Comparison of ENCODE assay signal across 1 cellular context in genomic region chr22:32775957-32776356, GRCh38.
TF ChIP-seq lines count a peak whose summit lies in the region.

No MANE protein-coding gene starts in this region.

TF ChIP-seq in HepG2, 621 proteins besides CTCF, POLR2A, EP300 and RAD21 (continued from another document and continues in another):
- TF ChIP-seq, protein P1, sequence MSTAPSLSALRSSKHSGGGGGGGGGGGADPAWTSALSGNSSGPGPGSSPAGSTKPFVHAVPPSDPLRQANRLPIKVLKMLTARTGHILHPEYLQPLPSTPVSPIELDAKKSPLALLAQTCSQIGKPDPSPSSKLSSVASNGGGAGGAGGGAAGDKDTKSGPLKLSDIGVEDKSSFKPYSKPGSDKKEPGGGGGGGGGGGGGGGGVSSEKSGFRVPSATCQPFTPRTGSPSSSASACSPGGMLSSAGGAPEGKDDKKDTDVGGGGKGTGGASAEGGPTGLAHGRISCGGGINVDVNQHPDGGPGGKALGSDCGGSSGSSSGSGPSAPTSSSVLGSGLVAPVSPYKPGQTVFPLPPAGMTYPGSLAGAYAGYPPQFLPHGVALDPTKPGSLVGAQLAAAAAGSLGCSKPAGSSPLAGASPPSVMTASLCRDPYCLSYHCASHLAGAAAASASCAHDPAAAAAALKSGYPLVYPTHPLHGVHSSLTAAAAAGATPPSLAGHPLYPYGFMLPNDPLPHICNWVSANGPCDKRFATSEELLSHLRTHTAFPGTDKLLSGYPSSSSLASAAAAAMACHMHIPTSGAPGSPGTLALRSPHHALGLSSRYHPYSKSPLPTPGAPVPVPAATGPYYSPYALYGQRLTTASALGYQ (CRISPR knock-in tag; IDR thresholded peaks at IDR 0.05) = no peak
- TF ChIP-seq ZNF335 (CRISPR knock-in tag; IDR thresholded peaks at IDR 0.05) (0 out of 2 replicates have a peak, but pooled peaks have one; percentile 38), SRSF4 (IDR thresholded peaks at IDR 0.05; ENCODE audit: low read depth, low read length, poor library complexity, severe bottlenecking) (no peak), ESRRA (CRISPR knock-in tag; IDR thresholded peaks at IDR 0.05; ENCODE audit: low read depth) (no peak; the same call in 1 of the 2 replicates), ZNF12 (CRISPR knock-in tag; IDR thresholded peaks at IDR 0.05) (no peak), ELF4 (CRISPR knock-in tag; IDR thresholded peaks at IDR 0.05; ENCODE audit: borderline replicate concordance) (no peak), ZFP36 (IDR thresholded peaks at IDR 0.05; ENCODE audit: borderline replicate concordance, low read depth, low read length, partially characterized antibody) (no peak), DRAP1 (CRISPR knock-in tag; IDR thresholded peaks at IDR 0.05) (peak; percentile 42; the same call in 1 of the 2 replicates), GATAD2A (CRISPR knock-in tag; IDR thresholded peaks at IDR 0.05) (peak; percentile 76), KLF12 (CRISPR knock-in tag; IDR thresholded peaks at IDR 0.05; ENCODE audit: borderline replicate concordance) (no peak), REPIN1 (CRISPR knock-in tag; IDR thresholded peaks at IDR 0.05; ENCODE audit: borderline replicate concordance, low read depth) (peak; percentile 42; the same call in 1 of the 2 replicates), ATF7-NPFF (CRISPR knock-in tag; IDR thresholded peaks at IDR 0.05; ENCODE audit: low read depth) (no peak), NR2F6 (IDR thresholded peaks at IDR 0.05) (0 out of 2 replicates have a peak, but pooled peaks have one; percentile 19), NR2F6 (CRISPR knock-in tag; IDR thresholded peaks at IDR 0.05) (peak; percentile 57; the same call in 1 of the 2 replicates), ZNF567 (CRISPR knock-in tag; IDR thresholded peaks at IDR 0.05; ENCODE audit: borderline replicate concordance) (no peak), RARA (CRISPR knock-in tag; IDR thresholded peaks at IDR 0.05) (peak; percentile 28; the same call in 1 of the 2 replicates), TARDBP (CRISPR knock-in tag; IDR thresholded peaks at IDR 0.05) (no peak), SMARCE1 (IDR thresholded peaks at IDR 0.05; ENCODE audit: borderline replicate concordance) (no peak), ZNF441 (CRISPR knock-in tag; IDR thresholded peaks at IDR 0.05; ENCODE audit: borderline replicate concordance) (no peak), POLR2G (IDR thresholded peaks at IDR 0.05; ENCODE audit: low read depth, low read length) (no peak), HNF4A (CRISPR knock-in tag; IDR thresholded peaks at IDR 0.05) (no peak), ZMYM3 (CRISPR knock-in tag; IDR thresholded peaks at IDR 0.05) (no peak), XRCC5 (optimal IDR thresholded peaks at IDR 0.05; ENCODE audit: low read length) (peak; percentile 86), CCDC6 (CRISPR knock-in tag; IDR thresholded peaks at IDR 0.05) (no peak), ATF7 (IDR thresholded peaks at IDR 0.05) (no peak), ATF7 (CRISPR knock-in tag; IDR thresholded peaks at IDR 0.05) (no peak), ZNF597 (CRISPR knock-in tag; IDR thresholded peaks at IDR 0.05) (no peak), ZNF652 (CRISPR knock-in tag; IDR thresholded peaks at IDR 0.05; ENCODE audit: borderline replicate concordance, low read depth) (no peak), ZNF33A (CRISPR knock-in tag; IDR thresholded peaks at IDR 0.05; ENCODE audit: borderline replicate concordance) (no peak), ZNF235 (CRISPR knock-in tag; IDR thresholded peaks at IDR 0.05; ENCODE audit: borderline replicate concordance) (no peak), DMTF1 (CRISPR knock-in tag; IDR thresholded peaks at IDR 0.05) (no peak), ZNF670 (CRISPR knock-in tag; IDR thresholded peaks at IDR 0.05; ENCODE audit: borderline replicate concordance) (no peak), ZNF879 (CRISPR knock-in tag; IDR thresholded peaks at IDR 0.05) (no peak), SRSF1 (optimal IDR thresholded peaks at IDR 0.05; ENCODE audit: low read depth, low read length) (no peak), RXRA (CRISPR knock-in tag; IDR thresholded peaks at IDR 0.05) (no peak), KLF13 (CRISPR knock-in tag; IDR thresholded peaks at IDR 0.05) (no peak), SNAPC4 (CRISPR knock-in tag; IDR thresholded peaks at IDR 0.05) (no peak), FOXA1 (IDR thresholded peaks at IDR 0.05) (no peak), FOXA1 (CRISPR knock-in tag; IDR thresholded peaks at IDR 0.05) (peak; percentile 64), IRF9 (CRISPR knock-in tag; IDR thresholded peaks at IDR 0.05; ENCODE audit: borderline replicate concordance) (no peak), PAF1 (CRISPR knock-in tag; IDR thresholded peaks at IDR 0.05) (no peak), ZNF816 (CRISPR knock-in tag; IDR thresholded peaks at IDR 0.05; ENCODE audit: borderline replicate concordance) (no peak), NAIF1 (CRISPR knock-in tag; IDR thresholded peaks at IDR 0.05; ENCODE audit: borderline replicate concordance) (no peak), NFE2L1 (CRISPR knock-in tag; IDR thresholded peaks at IDR 0.05; ENCODE audit: borderline replicate concordance) (no peak), ZNF460 (CRISPR knock-in tag; IDR thresholded peaks at IDR 0.05; ENCODE audit: borderline replicate concordance) (no peak), NR2F2 (IDR thresholded peaks at IDR 0.05; ENCODE audit: borderline replicate concordance, low read depth) (0 out of 2 replicates have a peak, but pooled peaks have one; percentile 22), RAD51 (IDR thresholded peaks at IDR 0.05; ENCODE audit: borderline replicate concordance) (no peak)
- TF ChIP-seq, protein P2, sequence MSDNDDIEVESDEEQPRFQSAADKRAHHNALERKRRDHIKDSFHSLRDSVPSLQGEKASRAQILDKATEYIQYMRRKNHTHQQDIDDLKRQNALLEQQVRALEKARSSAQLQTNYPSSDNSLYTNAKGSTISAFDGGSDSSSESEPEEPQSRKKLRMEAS (IDR thresholded peaks at IDR 0.05) = peak; percentile 18; the same call in 1 of the 2 replicates
- TF ChIP-seq, protein P3, sequence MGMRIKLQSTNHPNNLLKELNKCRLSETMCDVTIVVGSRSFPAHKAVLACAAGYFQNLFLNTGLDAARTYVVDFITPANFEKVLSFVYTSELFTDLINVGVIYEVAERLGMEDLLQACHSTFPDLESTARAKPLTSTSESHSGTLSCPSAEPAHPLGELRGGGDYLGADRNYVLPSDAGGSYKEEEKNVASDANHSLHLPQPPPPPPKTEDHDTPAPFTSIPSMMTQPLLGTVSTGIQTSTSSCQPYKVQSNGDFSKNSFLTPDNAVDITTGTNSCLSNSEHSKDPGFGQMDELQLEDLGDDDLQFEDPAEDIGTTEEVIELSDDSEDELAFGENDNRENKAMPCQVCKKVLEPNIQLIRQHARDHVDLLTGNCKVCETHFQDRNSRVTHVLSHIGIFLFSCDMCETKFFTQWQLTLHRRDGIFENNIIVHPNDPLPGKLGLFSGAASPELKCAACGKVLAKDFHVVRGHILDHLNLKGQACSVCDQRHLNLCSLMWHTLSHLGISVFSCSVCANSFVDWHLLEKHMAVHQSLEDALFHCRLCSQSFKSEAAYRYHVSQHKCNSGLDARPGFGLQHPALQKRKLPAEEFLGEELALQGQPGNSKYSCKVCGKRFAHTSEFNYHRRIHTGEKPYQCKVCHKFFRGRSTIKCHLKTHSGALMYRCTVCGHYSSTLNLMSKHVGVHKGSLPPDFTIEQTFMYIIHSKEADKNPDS (CRISPR knock-in tag; IDR thresholded peaks at IDR 0.05) = no peak
- TF ChIP-seq, protein P4, sequence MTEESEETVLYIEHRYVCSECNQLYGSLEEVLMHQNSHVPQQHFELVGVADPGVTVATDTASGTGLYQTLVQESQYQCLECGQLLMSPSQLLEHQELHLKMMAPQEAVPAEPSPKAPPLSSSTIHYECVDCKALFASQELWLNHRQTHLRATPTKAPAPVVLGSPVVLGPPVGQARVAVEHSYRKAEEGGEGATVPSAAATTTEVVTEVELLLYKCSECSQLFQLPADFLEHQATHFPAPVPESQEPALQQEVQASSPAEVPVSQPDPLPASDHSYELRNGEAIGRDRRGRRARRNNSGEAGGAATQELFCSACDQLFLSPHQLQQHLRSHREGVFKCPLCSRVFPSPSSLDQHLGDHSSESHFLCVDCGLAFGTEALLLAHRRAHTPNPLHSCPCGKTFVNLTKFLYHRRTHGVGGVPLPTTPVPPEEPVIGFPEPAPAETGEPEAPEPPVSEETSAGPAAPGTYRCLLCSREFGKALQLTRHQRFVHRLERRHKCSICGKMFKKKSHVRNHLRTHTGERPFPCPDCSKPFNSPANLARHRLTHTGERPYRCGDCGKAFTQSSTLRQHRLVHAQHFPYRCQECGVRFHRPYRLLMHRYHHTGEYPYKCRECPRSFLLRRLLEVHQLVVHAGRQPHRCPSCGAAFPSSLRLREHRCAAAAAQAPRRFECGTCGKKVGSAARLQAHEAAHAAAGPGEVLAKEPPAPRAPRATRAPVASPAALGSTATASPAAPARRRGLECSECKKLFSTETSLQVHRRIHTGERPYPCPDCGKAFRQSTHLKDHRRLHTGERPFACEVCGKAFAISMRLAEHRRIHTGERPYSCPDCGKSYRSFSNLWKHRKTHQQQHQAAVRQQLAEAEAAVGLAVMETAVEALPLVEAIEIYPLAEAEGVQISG (CRISPR knock-in tag; IDR thresholded peaks at IDR 0.05) = 0 out of 2 replicates have a peak, but pooled peaks have one; percentile 21
- TF ChIP-seq, protein P5, sequence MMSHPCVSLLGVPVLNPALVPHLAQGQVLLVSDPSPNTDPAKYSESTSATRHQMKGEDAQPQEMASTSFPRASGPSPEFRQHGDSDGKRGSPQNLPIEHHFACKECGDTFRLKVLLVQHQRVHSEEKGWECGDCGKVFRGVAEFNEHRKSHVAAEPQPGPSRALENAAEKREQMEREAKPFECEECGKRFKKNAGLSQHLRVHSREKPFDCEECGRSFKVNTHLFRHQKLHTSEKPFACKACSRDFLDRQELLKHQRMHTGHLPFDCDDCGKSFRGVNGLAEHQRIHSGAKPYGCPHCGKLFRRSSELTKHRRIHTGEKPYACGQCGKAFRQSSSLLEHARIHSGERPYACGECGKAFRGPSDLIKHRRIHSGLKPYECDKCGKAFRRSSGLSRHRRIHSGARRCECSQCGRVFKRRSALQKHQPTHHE (CRISPR knock-in tag; IDR thresholded peaks at IDR 0.05; ENCODE audit: borderline replicate concordance) = no peak
